ENCODE assay signal across 8 cellular contexts in genomic region chr4:94758700-94759399, GRCh38. TPM values are rescaled to one million over a fixed set of nuclear protein-coding genes. Genes with fewer than 3 reads are reported as not detected.
DNase-seq lines count a peak whose midpoint lies in the region; ATAC-seq, FAIRE-seq and TF ChIP-seq lines count a peak whose summit lies in the region.

No MANE protein-coding gene starts in this region.

- peaks cover 68% of the 10 kb centered on the region for H3K27me3 Mint-ChIP-seq in T-helper 1 cell treated with Interleukin-12 subunit alpha and Interleukin-12 subunit beta and Interleukin-4 antibody, amounts not matched to agents 30 μg/mL and 1 μg/mL, for 36 hours (ENCODE audit: low read depth)
- no peaks in the 10 kb centered on the region for H3K27me3 Mint-ChIP-seq in MCF 10A (ENCODE audit: insufficient read depth, unreplicated experiment)

- H3K27ac ChIP-seq in thyroid gland = no peak overlapping the region

- POLR2A ChIA-PET in MCF 10A (lab: Yijun Ruan, JAX) = interaction anchor here (0.9 to 3.8 kb wide), 15 partner anchors 8 to 333 kb away, joined by 3 to 39 read pairs (median 6); no protein-coding TSS in a partner anchor

- H3K9me3 ChIP-seq in thyroid gland = no peaks in the 10 kb centered on the region

- intact Hi-C loops in MCF 10A (cut with micrococcal nuclease) (loop anchor here (1.0 to 2.0 kb wide), 2 partner anchors 68 to 176 kb away; no protein-coding TSS in a partner anchor), thyroid gland (cut with DNase I) (no loop called here)

- ATAC-seq in GM18868 (IDR thresholded peaks at IDR 0.05; ENCODE audit: unreplicated experiment) = no peak

- TF ChIP-seq CTCF in MCF 10A (IDR thresholded peaks at IDR 0.05; ENCODE audit: unreplicated experiment) (no peak), thyroid gland (IDR thresholded peaks at IDR 0.05) (no peak)

- FAIRE-seq in RCC 7860 (lab: Jason Lieb, UNC) (no peak), GM12891 (lab: Jason Lieb, UNC) (no peak)

- BruUV-seq in MCF 10A (replicated peaks; lab: Mats Ljungman, UMichigan) = TSS peak; percentile 37

- H3K4me1 ChIP-seq in thyroid gland = peaks cover 0 to 4% of the 10 kb centered on the region in 2 donors

- no peak overlapping the region for H3K27ac Mint-ChIP-seq in T-helper 1 cell treated with Interleukin-12 subunit alpha and Interleukin-12 subunit beta and Interleukin-4 antibody, amounts not matched to agents 30 μg/mL and 1 μg/mL, for 36 hours
- H3K27ac Mint-ChIP-seq in MCF 10A (ENCODE audit: low read depth, unreplicated experiment) = peak overlapping the region; percentile 87

- H3K36me3 Mint-ChIP-seq in T-helper 1 cell treated with Interleukin-12 subunit alpha and Interleukin-12 subunit beta and Interleukin-4 antibody, amounts not matched to agents 30 μg/mL and 1 μg/mL, for 36 hours (ENCODE audit: low read depth) = no peaks in the 10 kb centered on the region
- H3K36me3 Mint-ChIP-seq in MCF 10A (ENCODE audit: insufficient read depth, unreplicated experiment) = peaks cover 7% of the 10 kb centered on the region

- no peaks in the 10 kb centered on the region for H3K9me3 Mint-ChIP-seq in T-helper 1 cell treated with Interleukin-12 subunit alpha and Interleukin-12 subunit beta and Interleukin-4 antibody, amounts not matched to agents 30 μg/mL and 1 μg/mL, for 36 hours
- H3K9me3 Mint-ChIP-seq in MCF 10A (ENCODE audit: unreplicated experiment) = no peaks in the 10 kb centered on the region

- peak overlapping the region; percentile 63 for H3K4me3 Mint-ChIP-seq in T-helper 1 cell treated with Interleukin-12 subunit alpha and Interleukin-12 subunit beta and Interleukin-4 antibody, amounts not matched to agents 30 μg/mL and 1 μg/mL, for 36 hours
- peak overlapping the region; percentile 85 for H3K4me3 Mint-ChIP-seq in MCF 10A (ENCODE audit: unreplicated experiment)

- no peaks in the 10 kb centered on the region for H3K27me3 ChIP-seq in thyroid gland

- TF ChIP-seq POLR2A in thyroid gland (IDR thresholded peaks at IDR 0.05) (no peak), GM12891 (IDR thresholded peaks at IDR 0.05; ENCODE audit: low read depth, low read length) (no peak)

- WGBS in thyroid gland, 2 donors = 23 to 28% methylated on average over 19 of the region's 19 CpGs

- peaks cover 8% of the 10 kb centered on the region for H3K4me1 Mint-ChIP-seq in T-helper 1 cell treated with Interleukin-12 subunit alpha and Interleukin-12 subunit beta and Interleukin-4 antibody, amounts not matched to agents 30 μg/mL and 1 μg/mL, for 36 hours (ENCODE audit: low read depth)
- H3K4me1 Mint-ChIP-seq in MCF 10A (ENCODE audit: insufficient read depth, unreplicated experiment) = peaks cover 32% of the 10 kb centered on the region

- CTCF ChIA-PET in MCF 10A (lab: Yijun Ruan, JAX) = interaction anchor here (0.6 to 2.9 kb wide), 7 partner anchors 8 to 344 kb away, joined by 3 to 12 read pairs (median 4); no protein-coding TSS in a partner anchor

- H3K4me3 ChIP-seq in thyroid gland (replicated peaks in 1 of 3) = peak overlapping the region in 1 of 3 donors; percentile 49

- no peaks in the 10 kb centered on the region for H3K36me3 ChIP-seq in thyroid gland

- DNase-seq in T-helper 1 cell (no peak), MCF 10A (ENCODE audit: unreplicated experiment) (peak; percentile 65), left kidney (ENCODE audit: low read depth, low spot score) (peak; percentile 64), thyroid gland (peak; percentile 2 to 4), RCC 7860 (ENCODE audit: low spot score) (no peak), GM12891 (ENCODE audit: insufficient read length, low spot score) (no peak)

TF ChIP-seq in GM12891, 5 proteins besides CTCF, POLR2A, EP300 and RAD21:
- no peak for TF ChIP-seq POU2F2 (IDR thresholded peaks at IDR 0.05; ENCODE audit: low read depth, low read length)
- TF ChIP-seq PAX5 (IDR thresholded peaks at IDR 0.05; ENCODE audit: insufficient read depth, low read length, severe bottlenecking) = no peak
- no peak for TF ChIP-seq POLR2AphosphoS5 (IDR thresholded peaks at IDR 0.05; ENCODE audit: low read depth, low read length)
- TF ChIP-seq SPI1 (IDR thresholded peaks at IDR 0.05; ENCODE audit: low read depth, low read length) = no peak
- TF ChIP-seq TAF1 (IDR thresholded peaks at IDR 0.05; ENCODE audit: low read depth, low read length) = no peak

RNA-seq across cellular contexts. Expression of gene BMPR1B, which starts 1.1 kb away (rescaled TPM):
- total RNA-seq in MCF 10A (2022) (17.2 and 18.8 TPM in 2 replicates), thyroid gland (under 1 TPM; 0.49 to 0.89 (median 0.76) TPM)
- not detected for polyA plus RNA-seq in GM12891 (2012; ENCODE audit: low read depth, missing spikeins)

Comparison
In these comparisons a context has a peak if more than half of its experiments do, and no peak if none do; other contexts are left out.
1. DNase-seq: peak in MCF 10A (single experiment), left kidney (single experiment) and thyroid gland (2 of 2); none in T-helper 1 cell (0 of 5), RCC 7860 (single experiment) and GM12891 (single experiment).